Comparison of ENCODE assay signal across 8 cellular contexts in the genomic region with DNA sequence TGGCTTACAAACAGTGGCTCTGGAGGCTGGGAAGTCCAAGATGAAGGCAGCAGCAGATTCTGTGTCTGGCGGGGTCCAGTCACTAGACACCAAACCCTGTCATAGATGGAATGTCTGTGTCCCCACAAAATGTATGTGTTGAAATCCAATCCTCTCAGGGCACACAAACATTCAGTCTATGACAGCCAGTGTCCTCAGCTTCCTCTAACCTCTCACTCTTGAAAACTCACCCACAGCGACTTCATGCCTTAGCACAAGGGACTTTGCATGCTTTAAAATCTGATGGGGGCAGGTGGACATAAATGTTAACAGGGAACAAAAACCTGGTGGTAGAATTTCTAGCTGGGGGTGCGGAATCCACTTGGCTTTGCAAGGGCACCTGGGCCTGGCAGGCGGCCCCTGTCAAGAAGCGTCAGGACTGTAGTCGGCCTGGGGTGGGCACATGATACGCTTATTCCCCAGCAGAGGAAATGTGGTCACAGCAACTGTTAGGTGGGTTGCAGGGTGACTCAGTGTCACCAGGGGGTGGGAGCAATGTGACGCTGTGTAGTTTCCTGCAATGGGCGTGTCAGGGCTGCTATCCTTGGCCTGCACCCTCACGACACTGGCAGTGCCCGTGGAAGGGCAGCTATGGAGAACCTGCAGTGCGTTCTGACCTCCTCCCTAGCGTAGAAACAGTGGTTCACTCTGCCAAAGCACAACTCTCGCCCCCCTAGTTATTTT. TPM values are rescaled to one million over a fixed set of nuclear protein-coding genes. Genes with fewer than 3 reads are reported as not detected.
DNase-seq lines count a peak whose midpoint lies in the region; ATAC-seq and TF ChIP-seq lines count a peak whose summit lies in the region.

No MANE protein-coding gene starts in this region.

- no peaks in the 10 kb centered on the region for H3K9me3 Mint-ChIP-seq in WTC11

- no peak overlapping the region for H3K27ac Mint-ChIP-seq in WTC11

- CTCF ChIA-PET in WTC11 (lab: Charles Lee): interaction anchor here (0.7 kb wide), 1 partner anchor 143 kb away, joined by 5 read pairs; no protein-coding TSS in a partner anchor

- H3K4me3 ChIP-seq in Jurkat, Clone E6-1 (ENCODE audit: low read length): peak overlapping the region; percentile 34

- H3K4me1 Mint-ChIP-seq in WTC11: no peaks in the 10 kb centered on the region

- POLR2A ChIA-PET in WTC11 (lab: Charles Lee): no interaction called here

- ATAC-seq in sciatic nerve: peak; percentile 46
- no peak for ATAC-seq in WTC11

- H3K27me3 Mint-ChIP-seq in WTC11 (ENCODE audit: low read depth): no peaks in the 10 kb centered on the region

- TF ChIP-seq CTCF in WTC11 (IDR thresholded peaks at IDR 0.05): no peak

- H3K4me3 Mint-ChIP-seq in WTC11: no peak overlapping the region

- DNase-seq in CD1c-positive myeloid dendritic cell (ENCODE audit: extremely low spot score) (peak; percentile 78), sciatic nerve (ENCODE audit: low spot score) (no peak), NCI-H128 (lab: John Stamatoyannopoulos, UW; ENCODE audit: unreplicated experiment) (no peak), WTC11 (ENCODE audit: low spot score) (no peak), COLO668 (lab: John Stamatoyannopoulos, UW; ENCODE audit: unreplicated experiment) (no peak), NCI-H187 treated with DMSO at 0.1 percent for 48 hours (lab: John Stamatoyannopoulos, UW) (no peak)
- DNase-seq in Jurkat, Clone E6-1 (ENCODE audit: low read depth, low spot score): peak; percentile 97
- peak; percentile 35 for DNase-seq in activated naive CD4-positive, alpha-beta T cell treated with Interleukin-2 at 50 U/mL for 16 hours

- intact Hi-C loops in sciatic nerve (cut with DNase I): no loop called here

- no peaks in the 10 kb centered on the region for H3K36me3 Mint-ChIP-seq in WTC11

TF ChIP-seq in WTC11, 78 proteins besides CTCF, POLR2A, EP300 and RAD21:
- TF ChIP-seq EMX1 (CRISPR knock-in tag; IDR thresholded peaks at IDR 0.05): no peak
- TF ChIP-seq FOXP1 (CRISPR knock-in tag; IDR thresholded peaks at IDR 0.05; ENCODE audit: borderline replicate concordance): no peak
- TF ChIP-seq IRF2 (CRISPR knock-in tag; IDR thresholded peaks at IDR 0.05; ENCODE audit: borderline replicate concordance, low read depth): no peak
- no peak for TF ChIP-seq ZNF138 (CRISPR knock-in tag; conservative IDR thresholded peaks at IDR 0.05)
- TF ChIP-seq SMAD4 (CRISPR knock-in tag; IDR thresholded peaks at IDR 0.05): no peak
- TF ChIP-seq, protein P1, sequence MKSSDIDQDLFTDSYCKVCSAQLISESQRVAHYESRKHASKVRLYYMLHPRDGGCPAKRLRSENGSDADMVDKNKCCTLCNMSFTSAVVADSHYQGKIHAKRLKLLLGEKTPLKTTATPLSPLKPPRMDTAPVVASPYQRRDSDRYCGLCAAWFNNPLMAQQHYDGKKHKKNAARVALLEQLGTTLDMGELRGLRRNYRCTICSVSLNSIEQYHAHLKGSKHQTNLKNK (CRISPR knock-in tag; IDR thresholded peaks at IDR 0.05): no peak
- TF ChIP-seq USF2 (CRISPR knock-in tag; IDR thresholded peaks at IDR 0.05): no peak
- TF ChIP-seq, protein P2, sequence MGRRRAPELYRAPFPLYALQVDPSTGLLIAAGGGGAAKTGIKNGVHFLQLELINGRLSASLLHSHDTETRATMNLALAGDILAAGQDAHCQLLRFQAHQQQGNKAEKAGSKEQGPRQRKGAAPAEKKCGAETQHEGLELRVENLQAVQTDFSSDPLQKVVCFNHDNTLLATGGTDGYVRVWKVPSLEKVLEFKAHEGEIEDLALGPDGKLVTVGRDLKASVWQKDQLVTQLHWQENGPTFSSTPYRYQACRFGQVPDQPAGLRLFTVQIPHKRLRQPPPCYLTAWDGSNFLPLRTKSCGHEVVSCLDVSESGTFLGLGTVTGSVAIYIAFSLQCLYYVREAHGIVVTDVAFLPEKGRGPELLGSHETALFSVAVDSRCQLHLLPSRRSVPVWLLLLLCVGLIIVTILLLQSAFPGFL (CRISPR knock-in tag; IDR thresholded peaks at IDR 0.05; ENCODE audit: borderline replicate concordance): no peak
- no peak for TF ChIP-seq AR (CRISPR knock-in tag; IDR thresholded peaks at IDR 0.05)

RNA-seq across cellular contexts. Expression of gene RIN3, which starts 17.7 kb away (rescaled TPM):
- polyA plus RNA-seq in Jurkat, Clone E6-1 (2012; ENCODE audit: insufficient read depth, insufficient read length): 6.3 TPM
- total RNA-seq in sciatic nerve: 22.1 TPM
- 2.7 to 3.3 TPM (median 3.0 TPM) in 3 replicates for total RNA-seq in WTC11 (2021)

Comparison
In these comparisons a context has a peak if more than half of its experiments do, and no peak if none do; other contexts are left out.
1. DNase-seq: peak in CD1c-positive myeloid dendritic cell (single experiment), Jurkat, Clone E6-1 (single experiment) and activated naive CD4-positive, alpha-beta T cell treated with Interleukin-2 at 50 U/mL for 16 hours (single experiment); none in sciatic nerve (single experiment), NCI-H128 (single experiment), WTC11 (single experiment), COLO668 (single experiment) and NCI-H187 treated with DMSO at 0.1 percent for 48 hours (single experiment).